In genomic region chr17:37643829-37644228, GRCh38 we compare ENCODE assay signal across 8 cellular contexts. TPM values are rescaled to one million over a fixed set of nuclear protein-coding genes. Genes with fewer than 3 reads are reported as not detected.
A peak's percentile ranks its signal among the peaks of the same experiment; 100 is the strongest.
DNase-seq lines count a peak whose midpoint lies in the region; ATAC-seq, FAIRE-seq and TF ChIP-seq lines count a peak whose summit lies in the region.

No MANE protein-coding gene starts in this region.

- peaks cover 19% of the 10 kb centered on the region for H3K36me3 ChIP-seq in DND-41 (ENCODE audit: insufficient read depth, low read length)
- H3K36me3 ChIP-seq in H1 (ENCODE audit: control insufficient read depth in 2 of 4, insufficient read depth in 4 of 4, low read length in 3 of 4): peaks cover 0 to 10% (median 5%) of the 10 kb centered on the region in 4 experiments; a peak in 3 of 8 replicates
- H3K36me3 ChIP-seq in neuron (ENCODE audit: insufficient read depth, low read length): peaks cover 19% of the 10 kb centered on the region

- no peaks in the 10 kb centered on the region for H3K79me1 ChIP-seq in H1 (ENCODE audit: low read depth, low read length)

- H3K27ac ChIP-seq in DND-41 (ENCODE audit: low read length) (no peak overlapping the region), H1 (ENCODE audit: low read depth, low read length) (no peak overlapping the region)

- no peak overlapping the region for H2BK120ac ChIP-seq in H1 (replicated peaks; ENCODE audit: low read depth, low read length)

- DNase-seq in DND-41 (no peak), NCI-H82 treated with DMSO at 0.1 percent for 48 hours (lab: John Stamatoyannopoulos, UW; ENCODE audit: unreplicated experiment) (peak; percentile 34), H1 (ENCODE audit: low read depth in 1 of 2, low spot score in 2 of 2) (no peak), T1000 (lab: John Stamatoyannopoulos, UW) (no peak), hypothalamus (lab: John Stamatoyannopoulos, UW) (no peak)

- TF ChIP-seq EP300 in H1 (IDR thresholded peaks at IDR 0.05; ENCODE audit: borderline replicate concordance in 1 of 2, low read depth in 2 of 2, low read length in 2 of 2): no peak

- H3K79me2 ChIP-seq in DND-41 (ENCODE audit: insufficient read depth, low read length) (peaks cover 46% of the 10 kb centered on the region), H1 (ENCODE audit: control insufficient read depth in 1 of 2, insufficient read depth in 2 of 2, low read length in 2 of 2) (peaks cover 4 to 38% of the 10 kb centered on the region in 2 experiments)

- TF ChIP-seq CTCF in DND-41 (IDR thresholded peaks at IDR 0.05; ENCODE audit: borderline replicate concordance, extremely low read depth, low read length, poor library complexity, severe bottlenecking) (no peak), H1 (IDR thresholded peaks at IDR 0.05; ENCODE audit: control extremely low read depth in 1 of 3, insufficient read depth in 1 of 3, low read depth in 1 of 3, low read length in 3 of 3) (no peak)

- peak overlapping the region; percentile 88 for H3K9ac ChIP-seq in DND-41 (ENCODE audit: low read depth, low read length)
- no peak overlapping the region for H3K9ac ChIP-seq in H1 (replicated peaks in 1 of 4; ENCODE audit: extremely low read depth in 1 of 4, low read depth in 3 of 4, low read length in 3 of 4)

- H3K4ac ChIP-seq in H1 (replicated peaks; ENCODE audit: insufficient read length, low read depth, low read length): no peak overlapping the region

- POLR2A ChIA-PET in H1 (lab: Charles Lee; ENCODE audit: partially characterized antibody): interaction anchor here (1.3 to 2.1 kb wide), 2 partner anchors 13 to 35 kb away, joined by 3 to 7 read pairs; partner anchors contain the start of gene SYNRG

- no peak overlapping the region for H3K56ac ChIP-seq in H1 (replicated peaks; ENCODE audit: insufficient read length, low read depth, low read length)

- no peak overlapping the region for H4K5ac ChIP-seq in H1 (ENCODE audit: insufficient read length, low read depth, low read length)

- no peaks in the 10 kb centered on the region for H4K20me1 ChIP-seq in DND-41 (ENCODE audit: insufficient read depth, low read length)
- no peaks in the 10 kb centered on the region for H4K20me1 ChIP-seq in H1 (replicated peaks in 1 of 2; ENCODE audit: control insufficient read depth in 1 of 2, insufficient read depth in 2 of 2, low read length in 2 of 2)

- peak overlapping the region; percentile 92 to 97; a peak in 2 of 4 replicates for H3K4me3 ChIP-seq in DND-41 (ENCODE audit: low read depth in 1 of 2, low read length in 2 of 2)
- peak overlapping the region in 3 of 4 experiments; percentile 78 to 92 (median 82); a peak in 7 of 8 replicates for H3K4me3 ChIP-seq in H1 (ENCODE audit: extremely low read depth in 1 of 4, insufficient read depth in 2 of 4, low read depth in 3 of 4, low read length in 4 of 4)
- peak overlapping the region; percentile 89 for H3K4me3 ChIP-seq in neuron (ENCODE audit: low read length)

- ATAC-seq in DND-41 (ENCODE audit: insufficient read depth, low read depth): no peak
- no peak for ATAC-seq in HG03469 (IDR thresholded peaks at IDR 0.05; ENCODE audit: unreplicated experiment)
- ATAC-seq in HG02571 (IDR thresholded peaks at IDR 0.05; ENCODE audit: unreplicated experiment): no peak

- CTCF ChIA-PET in H1 (lab: Charles Lee; ENCODE audit: partially characterized antibody): interaction anchor here (1.1 to 1.9 kb wide), 3 partner anchors 126 to 172 kb away, joined by 3 to 6 read pairs (median 3); no protein-coding TSS in a partner anchor

- FAIRE-seq in H1 (lab: Jason Lieb, UNC): no peak

- 73% methylated on average over 3 of the region's 3 CpGs; no CpG with 5 or more reads in 1 of the 2 experiments for whole genome bisulfite sequencing in H1 (ENCODE audit: extremely low coverage in 1 of 2, insufficient coverage in 1 of 2, insufficient read length in 1 of 2, insufficient replicate concordance in 2 of 2, low coverage in 1 of 2, low lambda C conversion rate in 2 of 2, missing lambda C conversion rate in 1 of 2), 2 experiments

- H3K14ac ChIP-seq in H1 (ENCODE audit: insufficient read length): no peak overlapping the region

- no peak overlapping the region for H4K91ac ChIP-seq in H1 (replicated peaks; ENCODE audit: insufficient read length, low read length)

- no peaks in the 10 kb centered on the region for H3K23me2 ChIP-seq in H1 (ENCODE audit: low read depth, low read length)

- TF ChIP-seq POLR2A in H1 (IDR thresholded peaks at IDR 0.05; ENCODE audit: control extremely low read depth in 1 of 2, low read depth in 2 of 2, low read length in 2 of 2): no peak

- H3K27me3 ChIP-seq in DND-41 (ENCODE audit: insufficient read depth, low read length, poor library complexity): peaks cover 25% of the 10 kb centered on the region
- H3K27me3 ChIP-seq in H1 (replicated peaks in 1 of 4; ENCODE audit: control insufficient read depth in 3 of 4, extremely low read depth in 1 of 4, insufficient read depth in 3 of 4, low read length in 3 of 4): peaks cover 0 to 2% (median 0%) of the 10 kb centered on the region in 4 experiments; a peak in 3 of 7 replicates
- H3K27me3 ChIP-seq in neuron (ENCODE audit: insufficient read depth, low read length): peaks cover 12% of the 10 kb centered on the region

- H2AFZ ChIP-seq in DND-41 (ENCODE audit: low read depth, low read length): peak overlapping the region; percentile 96
- peak overlapping the region; percentile 54 for H2AFZ ChIP-seq in H1 (ENCODE audit: low read length)
- peak overlapping the region; percentile 74 for H2AFZ ChIP-seq in neuron (ENCODE audit: low read depth, low read length)

- H3K18ac ChIP-seq in H1 (ENCODE audit: extremely low read depth, low read length): no peak overlapping the region

- no peak for TF ChIP-seq RAD21 in H1 (IDR thresholded peaks at IDR 0.05 in 1 of 2, conservative IDR thresholded peaks at IDR 0.05 in 1 of 2; ENCODE audit: low read depth in 2 of 2, low read length in 2 of 2)

- H3K9me3 ChIP-seq in DND-41 (ENCODE audit: insufficient read depth, low read length, severe bottlenecking): no peaks in the 10 kb centered on the region
- no peaks in the 10 kb centered on the region for H3K9me3 ChIP-seq in H1 (ENCODE audit: insufficient read depth in 2 of 2, low read depth in 1 of 2, low read length in 1 of 2)
- no peaks in the 10 kb centered on the region for H3K9me3 ChIP-seq in neuron (ENCODE audit: low read length)

- no peak overlapping the region for H2BK12ac ChIP-seq in H1 (ENCODE audit: low read depth, low read length)

- H4K8ac ChIP-seq in H1 (ENCODE audit: extremely low read depth, insufficient read depth, low read length): no peak overlapping the region

- no peak overlapping the region for H2BK20ac ChIP-seq in H1 (ENCODE audit: low read length)

- H2BK5ac ChIP-seq in H1 (ENCODE audit: low read depth, low read length): no peak overlapping the region

- H3K4me2 ChIP-seq in DND-41 (ENCODE audit: insufficient read depth, low read length) (peak overlapping the region; percentile 77), H1 (ENCODE audit: insufficient read depth in 1 of 2, low read depth in 2 of 2, low read length in 2 of 2) (peak overlapping the region; percentile 50 to 71)

- H2AK5ac ChIP-seq in H1 (ENCODE audit: low read depth, low read length): no peak overlapping the region

- no peak overlapping the region for H3K23ac ChIP-seq in H1 (ENCODE audit: insufficient read length)

- H3K4me1 ChIP-seq in DND-41 (ENCODE audit: insufficient read depth, low read length): peaks cover 31% of the 10 kb centered on the region
- H3K4me1 ChIP-seq in H1 (replicated peaks in 1 of 4; ENCODE audit: control insufficient read depth in 3 of 4, insufficient read depth in 4 of 4, low read length in 3 of 4): peaks cover 0 to 3% (median under 1%) of the 10 kb centered on the region in 4 experiments; a peak in 1 of 7 replicates
- peaks cover 9% of the 10 kb centered on the region for H3K4me1 ChIP-seq in neuron (ENCODE audit: insufficient read depth, low read length)

- no peak overlapping the region for H2BK15ac ChIP-seq in H1 (ENCODE audit: low read length)

TF ChIP-seq in H1, 55 proteins besides CTCF, POLR2A, EP300 and RAD21 (continues in another document):
- TF ChIP-seq YY1 (IDR thresholded peaks at IDR 0.05; ENCODE audit: low read depth, low read length) (no peak), BCL11A (IDR thresholded peaks at IDR 0.05; ENCODE audit: low read depth in 2 of 2, low read length in 2 of 2) (no peak), CBX8 (IDR thresholded peaks at IDR 0.05; ENCODE audit: borderline replicate concordance, low read depth, low read length) (no peak), CBX5 (IDR thresholded peaks at IDR 0.05; ENCODE audit: low read depth, low read length) (no peak), ATF3 (IDR thresholded peaks at IDR 0.05; ENCODE audit: insufficient read depth, low read depth, low read length) (no peak), USF2 (IDR thresholded peaks at IDR 0.05; ENCODE audit: low read length) (no peak)

RNA-seq across cellular contexts. Expression of gene DDX52, which starts 0.6 kb away (rescaled TPM):
- total RNA-seq in H1 (2021; fragmentation: NEBNext Ultra II Directional; extraction: Animal tissue kit (Norgen Biotek cat#: 25700)): 45.9 and 47.4 TPM in 2 replicates
- 7.4 and 10.0 TPM in 2 replicates for polyA plus RNA-seq in H1 (2011; rRNA removed)
- polyA plus RNA-seq in H1 (2011; cell fraction: cytosol; rRNA removed): 12.3 TPM
- polyA plus RNA-seq in H1 (2011; cell fraction: nucleus; rRNA removed): 12.7 TPM
- polyA plus RNA-seq in H1 (2012, experiment 1 of 2): 15.0 to 29.0 TPM (median 18.3 TPM) in 4 replicates
- polyA plus RNA-seq in H1 (2012, experiment 2 of 2): 1.1 TPM
- polyA plus RNA-seq in H1 (2013, experiment 1 of 2): 40.2 TPM
- 41.0 TPM for polyA plus RNA-seq in H1 (2013, experiment 2 of 2)
- 16.5 and 31.7 TPM in 2 replicates for polyA minus RNA-seq in H1 (2011; rRNA and poly(A)+ RNA removed)
- polyA minus RNA-seq in H1 (2011; cell fraction: cytosol; rRNA and poly(A)+ RNA removed): 7.0 TPM
- 29.2 TPM for polyA minus RNA-seq in H1 (2011; cell fraction: nucleus; rRNA and poly(A)+ RNA removed)

RNA-seq across cellular contexts. Expression of gene SYNRG, which starts 34.6 kb away (rescaled TPM):
- total RNA-seq in H1 (2021; fragmentation: NEBNext Ultra II Directional; extraction: Animal tissue kit (Norgen Biotek cat#: 25700)): 28.6 and 31.7 TPM in 2 replicates
- 7.4 and 7.7 TPM in 2 replicates for polyA plus RNA-seq in H1 (2011; rRNA removed)
- 8.7 TPM for polyA plus RNA-seq in H1 (2011; cell fraction: cytosol; rRNA removed)
- 15.1 TPM for polyA plus RNA-seq in H1 (2011; cell fraction: nucleus; rRNA removed)
- polyA plus RNA-seq in H1 (2012, experiment 1 of 2): 12.9 to 18.6 TPM (median 13.7 TPM) in 4 replicates
- polyA plus RNA-seq in H1 (2012, experiment 2 of 2): 1.0 TPM
- polyA plus RNA-seq in H1 (2013, experiment 1 of 2): 14.3 TPM
- 13.9 TPM for polyA plus RNA-seq in H1 (2013, experiment 2 of 2)
- 33.8 and 43.6 TPM in 2 replicates for polyA minus RNA-seq in H1 (2011; rRNA and poly(A)+ RNA removed)
- 8.2 TPM for polyA minus RNA-seq in H1 (2011; cell fraction: cytosol; rRNA and poly(A)+ RNA removed)
- polyA minus RNA-seq in H1 (2011; cell fraction: nucleus; rRNA and poly(A)+ RNA removed): 23.0 TPM
